8 cellular contexts compared by ENCODE assay signal in the genomic region with DNA sequence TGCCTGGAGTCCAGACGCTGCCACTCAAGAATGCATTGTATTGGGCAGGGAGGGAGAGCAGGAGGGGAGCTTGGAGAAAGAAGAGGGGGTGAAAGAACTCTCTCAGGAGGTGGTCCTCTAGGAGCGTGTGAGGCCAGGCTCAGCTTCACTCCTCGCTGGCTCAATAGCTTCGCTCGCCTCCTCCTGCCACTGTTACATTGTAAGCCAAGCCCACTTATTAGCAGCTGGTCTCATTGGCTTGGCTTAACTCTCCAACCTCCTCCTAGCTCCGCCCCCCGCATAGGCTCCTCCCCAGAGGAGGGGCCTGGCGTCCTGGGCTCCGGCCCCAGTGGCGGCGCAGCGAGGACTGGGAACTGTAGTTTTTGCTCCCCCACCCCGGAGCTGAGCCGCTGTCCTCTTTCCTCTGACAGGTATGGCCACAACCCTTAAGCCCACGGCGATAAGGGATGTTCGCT. TPM values are rescaled to one million over a fixed set of nuclear protein-coding genes. Genes with fewer than 3 reads are reported as not detected.
DNase-seq lines count a peak whose midpoint lies in the region; ATAC-seq and TF ChIP-seq lines count a peak whose summit lies in the region.

KCNN3 (minus strand) TSS at position 165 of the 455 bp plus-strand sequence. CDS start 317 bp downstream, outside the sequence.

- no peaks in the 10 kb centered on the region for H3K9me3 Mint-ChIP-seq in neural crest cell

- peak within 1 kb of the TSS; percentile 86 for H3K27ac Mint-ChIP-seq in neural crest cell (ENCODE audit: unreplicated experiment)

- no peaks in the 10 kb centered on the region for H3K36me3 Mint-ChIP-seq in neural crest cell (ENCODE audit: low read depth)

- peak within 1 kb of the TSS; percentile 65 for H2AFZ ChIP-seq in KMS-11 (ENCODE audit: low read depth)

- no peaks in the 10 kb centered on the region for H3K36me3 ChIP-seq in KMS-11 (ENCODE audit: insufficient read depth)
- H3K36me3 ChIP-seq in stomach smooth muscle (ENCODE audit: control insufficient read depth in 2 of 2, insufficient read depth in 2 of 2, low read length in 2 of 2) = no peaks in the 10 kb centered on the region

- H3K4me1 ChIP-seq in KMS-11 (ENCODE audit: low read depth, poor library complexity, severe bottlenecking) (peaks cover 24% of the 10 kb centered on the region), stomach smooth muscle (ENCODE audit: control insufficient read depth, insufficient read depth, low read length) (peaks cover 26% of the 10 kb centered on the region)

- H3K4me3 ChIP-seq in KMS-11 (IDR thresholded peaks at IDR 0.05; ENCODE audit: insufficient read depth, low read depth, low read length) (peak within 1 kb of the TSS; percentile 98), fibroblast of villous mesenchyme (ENCODE audit: low read depth, low read length) (peak within 1 kb of the TSS; percentile 34), stomach smooth muscle (ENCODE audit: low read length in 2 of 2) (peak within 1 kb of the TSS; percentile 76 to 83)

- no peaks in the 10 kb centered on the region for H3K9me3 ChIP-seq in stomach smooth muscle (ENCODE audit: control insufficient read depth in 2 of 2, low read length in 2 of 2)

- peak within 1 kb of the TSS; percentile 84 for H3K4me3 Mint-ChIP-seq in neural crest cell

- H3K4me1 Mint-ChIP-seq in neural crest cell = peaks cover 40% of the 10 kb centered on the region

- no peak within 1 kb of the TSS for H3K27ac ChIP-seq in KMS-11
- peak within 1 kb of the TSS; percentile 24 for H3K27ac ChIP-seq in stomach smooth muscle (ENCODE audit: low read length)

- H3K27me3 Mint-ChIP-seq in neural crest cell (ENCODE audit: low read depth) = peaks cover 31% of the 10 kb centered on the region

- H3K27me3 ChIP-seq in KMS-11 (ENCODE audit: insufficient read depth, low read depth) = peaks cover 15% of the 10 kb centered on the region; the same call in 1 of the 2 replicates
- peaks cover 0 to 13% of the 10 kb centered on the region in 2 donors for H3K27me3 ChIP-seq in stomach smooth muscle (ENCODE audit: control insufficient read depth in 1 of 2, insufficient read depth in 2 of 2, low read length in 2 of 2)

- H3K9ac ChIP-seq in KMS-11 (no peak within 1 kb of the TSS; the same call in 1 of the 2 replicates), stomach smooth muscle (ENCODE audit: low read length in 2 of 2) (peak within 1 kb of the TSS; percentile 47 to 54)

- no peak for TF ChIP-seq CTCF in KMS-11 (conservative IDR thresholded peaks at IDR 0.05; ENCODE audit: low read depth, low read length)
- no peak for TF ChIP-seq CTCF in fibroblast of villous mesenchyme (IDR thresholded peaks at IDR 0.05; ENCODE audit: insufficient read depth, low read depth, low read length)
- no peak for TF ChIP-seq CTCF in neural crest cell (conservative IDR thresholded peaks at IDR 0.05)

- no peaks in the 10 kb centered on the region for H3K79me2 ChIP-seq in KMS-11 (ENCODE audit: insufficient read depth, low read depth)

- ATAC-seq in GM21737 (IDR thresholded peaks at IDR 0.05; ENCODE audit: unreplicated experiment) = peak; percentile 72

- H4K20me1 ChIP-seq in KMS-11 (ENCODE audit: insufficient read depth) = no peaks in the 10 kb centered on the region

- DNase-seq in DMS53 treated with DMSO at 0.1 percent for 48 hours (lab: John Stamatoyannopoulos, UW; ENCODE audit: unreplicated experiment) (peak; percentile 86), RKO (ENCODE audit: low spot score) (peak; percentile 76), fibroblast of villous mesenchyme (ENCODE audit: low read depth) (peak; percentile 83), neural crest cell (ENCODE audit: low read depth, low spot score) (peak; percentile 94)
- peak; percentile 59 for DNase-seq in activated T-helper 9 cell treated with anti-CD3 and anti-CD28 coated beads, Interleukin-2, amount 50 U/mL, for 16 hours (ENCODE audit: low read depth)

- peak within 1 kb of the TSS; percentile 80 for H3K4me2 ChIP-seq in KMS-11

RNA-seq across cellular contexts. Expression of gene KCNN3, which starts in this region (rescaled TPM):
- total RNA-seq in fibroblast of villous mesenchyme (not detected in 2 replicates), neural crest cell (0.84 and 1.1 TPM in 2 replicates)

Comparison
In these comparisons a context has a peak if more than half of its experiments do, and no peak if none do; other contexts are left out.
1. Peak in DNase-seq and H3K4me3 ChIP-seq in fibroblast of villous mesenchyme; RNA of the gene not detected or under 1 TPM.
2. H3K4me3 ChIP-seq: peak in every context shown above with its lines; median percentile 98 in KMS-11; 80 in stomach smooth muscle; 34 in fibroblast of villous mesenchyme.